Comparison of ENCODE assay signal across 25 cellular contexts in genomic region chr12:31853520-31853919, GRCh38.
DNase-seq lines count a peak whose midpoint lies in the region; ATAC-seq and TF ChIP-seq lines count a peak whose summit lies in the region.
"Had no signal": no experiment of that assay in that cellular context is flagged by ENCODE, and none has a peak within 500 bp of the region (broad histone marks: within the 10 kb centered on the region; RNA-seq: fewer than 3 reads in every experiment).

No MANE protein-coding gene starts in this region.

- intact Hi-C loops in left cardiac atrium (cut with DNase I) (no loop called here), Right ventricle myocardium inferior (cut with DNase I) (no loop called here), upper lobe of right lung (cut with DNase I) (no loop called here)

- peaks cover 10 to 11% of the 10 kb centered on the region in 2 donors for H3K9me3 Mint-ChIP-seq in activated T-cell treated with anti-CD3 and anti-CD28 coated beads, Interleukin-2, amount 50 U/mL, for 72 hours

- no peaks in the 10 kb centered on the region for H3K4me1 Mint-ChIP-seq in activated T-cell treated with anti-CD3 and anti-CD28 coated beads, Interleukin-2, amount 50 U/mL, for 72 hours (ENCODE audit: low read depth)
- H3K4me1 Mint-ChIP-seq: endodermal cell, neural crest cell had no signal

- no peak overlapping the region for H3K4me3 Mint-ChIP-seq in activated T-cell treated with anti-CD3 and anti-CD28 coated beads, Interleukin-2, amount 50 U/mL, for 72 hours
- H3K4me3 Mint-ChIP-seq: activated T-cell treated with anti-CD3 and anti-CD28 coated beads, Interleukin-2, amount 50 U/mL, for 24 hours; endodermal cell; HFFc6; neural crest cell had no signal

- no peak overlapping the region for H3K27ac Mint-ChIP-seq in activated T-cell treated with anti-CD3 and anti-CD28 coated beads, Interleukin-2, amount 50 U/mL, for 72 hours
- H3K27ac Mint-ChIP-seq: activated T-cell treated with anti-CD3 and anti-CD28 coated beads, Interleukin-2, amount 50 U/mL, for 24 hours; endodermal cell; HFFc6 had no signal

- ATAC-seq in left cardiac atrium: peak; percentile 53 to 72
- no peak for ATAC-seq in Right ventricle myocardium inferior
- peak; percentile 69 for ATAC-seq in left lobe of liver
- ATAC-seq in upper lobe of right lung: peak; percentile 86
- no peak for ATAC-seq in GM19452 (IDR thresholded peaks at IDR 0.05; ENCODE audit: unreplicated experiment)
- no peak for ATAC-seq in activated T-cell treated with anti-CD3 and anti-CD28 coated beads, Interleukin-2, amount 50 U/mL, for 72 hours (replicated peaks in 1 of 2)

- peak overlapping the region; percentile 38 for H3K27ac ChIP-seq in upper lobe of right lung
- no peak overlapping the region for H3K27ac ChIP-seq in effector memory CD4-positive, alpha-beta T cell (ENCODE audit: insufficient read depth, low read length, poor library complexity, severe bottlenecking)
- H3K27ac ChIP-seq: esophagus squamous epithelium, RWPE1, thoracic aorta had no signal

- H3K27me3 Mint-ChIP-seq in activated T-cell treated with anti-CD3 and anti-CD28 coated beads, Interleukin-2, amount 50 U/mL, for 72 hours (ENCODE audit: low read depth): no peaks in the 10 kb centered on the region
- H3K27me3 Mint-ChIP-seq: activated T-cell treated with anti-CD3 and anti-CD28 coated beads, Interleukin-2, amount 50 U/mL, for 24 hours had no signal

- H3K36me3 ChIP-seq in upper lobe of right lung: no peaks in the 10 kb centered on the region
- H3K36me3 ChIP-seq in effector memory CD4-positive, alpha-beta T cell (ENCODE audit: control insufficient read depth, insufficient read depth, low read length): no peaks in the 10 kb centered on the region
- H3K36me3 ChIP-seq: adrenal gland, BE2C, esophagus squamous epithelium, thoracic aorta had no signal

- H3K9me3 ChIP-seq in upper lobe of right lung: peaks cover 22% of the 10 kb centered on the region
- no peaks in the 10 kb centered on the region for H3K9me3 ChIP-seq in effector memory CD4-positive, alpha-beta T cell (ENCODE audit: control insufficient read depth, low read length)
- H3K9me3 ChIP-seq: BE2C had no signal

- no peaks in the 10 kb centered on the region for H3K27me3 ChIP-seq in upper lobe of right lung
- no peaks in the 10 kb centered on the region for H3K27me3 ChIP-seq in effector memory CD4-positive, alpha-beta T cell (replicated peaks; ENCODE audit: control insufficient read depth, insufficient read depth, low read length, poor library complexity, severe bottlenecking)
- H3K27me3 ChIP-seq: adrenal gland, BE2C, esophagus squamous epithelium had no signal

- DNase-seq in left cardiac atrium (no peak), Right ventricle myocardium inferior (ENCODE audit: missing footprints) (no peak), SIG-M5 (lab: John Stamatoyannopoulos, UW) (peak; percentile 18), left lobe of liver (ENCODE audit: low spot score) (no peak), upper lobe of right lung (no peak)
- DNase-seq in effector memory CD4-positive, alpha-beta T cell: no peak
- no peak for DNase-seq in activated T-cell treated with anti-CD3 and anti-CD28 coated beads, Interleukin-2, amount 50 U/mL, for 72 hours
- DNase-seq: 8988T; activated CD8-positive, alpha-beta memory T cell treated with anti-CD3 and anti-CD28 coated beads for 24 hours; activated naive CD4-positive, alpha-beta T cell; activated T-cell treated with anti-CD3 and anti-CD28 coated beads, Interleukin-2, amount 50 U/mL, for 24 hours; adrenal gland; BE2C; COR-L47; endodermal cell; esophagus squamous epithelium; HFFc6; NCI-H1417 treated with DMSO at 0.1 percent for 48 hours; NCI-H524; small intestine; stimulated activated naive CD4-positive, alpha-beta T cell had no signal

- peaks cover 7 to 21% of the 10 kb centered on the region in 2 donors for H3K36me3 Mint-ChIP-seq in activated T-cell treated with anti-CD3 and anti-CD28 coated beads, Interleukin-2, amount 50 U/mL, for 72 hours (ENCODE audit: insufficient read depth in 2 of 2)

- no peak overlapping the region for H3K4me3 ChIP-seq in upper lobe of right lung
- H3K4me3 ChIP-seq in effector memory CD4-positive, alpha-beta T cell (ENCODE audit: insufficient read depth, low read depth, low read length, poor library complexity, severe bottlenecking): no peak overlapping the region
- H3K4me3 ChIP-seq: adrenal gland, esophagus squamous epithelium, thoracic aorta had no signal

- no peak for TF ChIP-seq CTCF in upper lobe of right lung (IDR thresholded peaks at IDR 0.05)

- no peaks in the 10 kb centered on the region for H3K4me1 ChIP-seq in upper lobe of right lung
- H3K4me1 ChIP-seq in effector memory CD4-positive, alpha-beta T cell (ENCODE audit: control insufficient read depth, insufficient read depth, low read length, poor library complexity, severe bottlenecking): no peaks in the 10 kb centered on the region
- H3K4me1 ChIP-seq: adrenal gland, BE2C, esophagus squamous epithelium had no signal

Comparison
In these comparisons a context has a peak if more than half of its experiments do, and no peak if none do; other contexts are left out.
1. ATAC-seq: peak in left cardiac atrium (2 of 2), left lobe of liver (single experiment) and upper lobe of right lung (single experiment); none in Right ventricle myocardium inferior (single experiment), GM19452 (single experiment) and activated T-cell treated with anti-CD3 and anti-CD28 coated beads, Interleukin-2, amount 50 U/mL, for 72 hours (0 of 2).